In genomic region chrX:10722804-10723364, GRCh38 we compare ENCODE assay signal across 8 cellular contexts.
DNase-seq lines count a peak whose midpoint lies in the region; ATAC-seq and TF ChIP-seq lines count a peak whose summit lies in the region.

No MANE protein-coding gene starts in this region.

- no peaks in the 10 kb centered on the region for H3K36me3 Mint-ChIP-seq in activated CD4-positive, alpha-beta T cell treated with anti-CD3 and anti-CD28 coated beads for 36 hours (ENCODE audit: low read depth)

- no peaks in the 10 kb centered on the region for H3K27me3 Mint-ChIP-seq in activated CD4-positive, alpha-beta T cell treated with anti-CD3 and anti-CD28 coated beads for 36 hours

- no peaks in the 10 kb centered on the region for H3F3A ChIP-seq in neural cell (ENCODE audit: insufficient read depth, low read length, poor library complexity, severe bottlenecking)

- no peak for ATAC-seq in activated CD4-positive, alpha-beta T cell treated with anti-CD3 and anti-CD28 coated beads for 36 hours
- peak; percentile 63 for ATAC-seq in esophagus mucosa

- POLR2A ChIA-PET in activated CD4-positive, alpha-beta T cell treated with anti-CD3 and anti-CD28 coated beads for 36 hours (lab: Charles Lee): no interaction called here

- H3K4me3 ChIP-seq in neural cell (ENCODE audit: low read length): no peak overlapping the region
- H3K4me3 ChIP-seq in vagina: no peak overlapping the region

- TF ChIP-seq EP300 in neural cell (conservative IDR thresholded peaks at IDR 0.05; ENCODE audit: poor library complexity, severe bottlenecking): no peak

- no peak overlapping the region for H3K27ac Mint-ChIP-seq in activated CD4-positive, alpha-beta T cell treated with anti-CD3 and anti-CD28 coated beads for 36 hours

- CTCF ChIA-PET in activated CD4-positive, alpha-beta T cell treated with anti-CD3 and anti-CD28 coated beads for 36 hours (lab: Charles Lee): interaction anchor here (1.7 to 2.0 kb wide), 2 partner anchors 532 to 536 kb away, joined by 6 to 17 read pairs; no protein-coding TSS in a partner anchor

- H3K9ac ChIP-seq in neural cell (ENCODE audit: low read length): no peak overlapping the region

- no peaks in the 10 kb centered on the region for H4K20me1 ChIP-seq in neural cell (ENCODE audit: insufficient read depth)

- H3K36me3 ChIP-seq in neural cell (ENCODE audit: insufficient read depth, low read length) (no peaks in the 10 kb centered on the region), vagina (no peaks in the 10 kb centered on the region)

- no peak overlapping the region for H3K4me3 Mint-ChIP-seq in activated CD4-positive, alpha-beta T cell treated with anti-CD3 and anti-CD28 coated beads for 36 hours

- no peaks in the 10 kb centered on the region for H3K79me2 ChIP-seq in neural cell (replicated peaks; ENCODE audit: insufficient read depth, low read length)

- no peaks in the 10 kb centered on the region for H3K4me1 Mint-ChIP-seq in activated CD4-positive, alpha-beta T cell treated with anti-CD3 and anti-CD28 coated beads for 36 hours

- TF ChIP-seq CTCF in neural cell (IDR thresholded peaks at IDR 0.05; ENCODE audit: poor library complexity, severe bottlenecking) (peak; percentile 64), vagina (IDR thresholded peaks at IDR 0.05) (peak; percentile 39 to 60 (median 50))

- TF ChIP-seq RAD21 in neural cell (conservative IDR thresholded peaks at IDR 0.05): peak; percentile 72

- no peak overlapping the region for H2AFZ ChIP-seq in neural cell (ENCODE audit: low read depth, low read length)

- no peaks in the 10 kb centered on the region for H3K9me3 Mint-ChIP-seq in activated CD4-positive, alpha-beta T cell treated with anti-CD3 and anti-CD28 coated beads for 36 hours (ENCODE audit: low read depth)

- no peak overlapping the region for H3K4me2 ChIP-seq in neural cell (ENCODE audit: low read length)

- no peaks in the 10 kb centered on the region for H3K9me3 ChIP-seq in neural cell (ENCODE audit: low read length)
- H3K9me3 ChIP-seq in vagina: no peaks in the 10 kb centered on the region

- H3K4me1 ChIP-seq in vagina: no peaks in the 10 kb centered on the region

- DNase-seq in DMS114 treated with DMSO at 0.1 percent for 48 hours (lab: John Stamatoyannopoulos, UW; ENCODE audit: unreplicated experiment) (peak; percentile 77), GM19238 (ENCODE audit: insufficient read length, low spot score) (peak; percentile 7), NAMALWA (ENCODE audit: low spot score) (peak; percentile 54), vagina (ENCODE audit: extremely low spot score in 2 of 2) (no peak), KG1 (lab: John Stamatoyannopoulos, UW) (no peak)
- peak; percentile 47 for DNase-seq in activated CD4-positive, alpha-beta T cell treated with anti-CD3 and anti-CD28 coated beads for 36 hours

- no peaks in the 10 kb centered on the region for H3K9me2 ChIP-seq in neural cell (ENCODE audit: insufficient read depth, low read length)

- H3K27ac ChIP-seq in neural cell (ENCODE audit: low read length) (no peak overlapping the region), vagina (no peak overlapping the region)

- H3K27me3 ChIP-seq in neural cell (ENCODE audit: insufficient read depth, low read depth, low read length): no peaks in the 10 kb centered on the region
- no peaks in the 10 kb centered on the region for H3K27me3 ChIP-seq in vagina

- TF ChIP-seq POLR2A in vagina (IDR thresholded peaks at IDR 0.05): no peak

- intact Hi-C loops in activated CD4-positive, alpha-beta T cell treated with anti-CD3 and anti-CD28 coated beads for 36 hours (cut with DNase I, micrococcal nuclease): loop anchor here (1.0 to 5.0 kb wide), 2 partner anchors 414 to 533 kb away; no protein-coding TSS in a partner anchor
- intact Hi-C loops in vagina (cut with DNase I): loop anchor here (10.0 kb wide), 1 partner anchor 538 kb away; no protein-coding TSS in a partner anchor

TF ChIP-seq in neural cell, 6 proteins besides CTCF, POLR2A, EP300 and RAD21:
- TF ChIP-seq POLR2AphosphoS5 (IDR thresholded peaks at IDR 0.05) (no peak), SMC3 (conservative IDR thresholded peaks at IDR 0.05; ENCODE audit: poor library complexity) (peak; percentile 75)

Comparison
In these comparisons a context has a peak if more than half of its experiments do, and no peak if none do; other contexts are left out.
1. DNase-seq: peak in DMS114 treated with DMSO at 0.1 percent for 48 hours (single experiment), GM19238 (single experiment), NAMALWA (single experiment) and activated CD4-positive, alpha-beta T cell treated with anti-CD3 and anti-CD28 coated beads for 36 hours (single experiment); none in vagina (0 of 2) and KG1 (single experiment).